ENCODE assay signal across 14 cellular contexts in the genomic region with DNA sequence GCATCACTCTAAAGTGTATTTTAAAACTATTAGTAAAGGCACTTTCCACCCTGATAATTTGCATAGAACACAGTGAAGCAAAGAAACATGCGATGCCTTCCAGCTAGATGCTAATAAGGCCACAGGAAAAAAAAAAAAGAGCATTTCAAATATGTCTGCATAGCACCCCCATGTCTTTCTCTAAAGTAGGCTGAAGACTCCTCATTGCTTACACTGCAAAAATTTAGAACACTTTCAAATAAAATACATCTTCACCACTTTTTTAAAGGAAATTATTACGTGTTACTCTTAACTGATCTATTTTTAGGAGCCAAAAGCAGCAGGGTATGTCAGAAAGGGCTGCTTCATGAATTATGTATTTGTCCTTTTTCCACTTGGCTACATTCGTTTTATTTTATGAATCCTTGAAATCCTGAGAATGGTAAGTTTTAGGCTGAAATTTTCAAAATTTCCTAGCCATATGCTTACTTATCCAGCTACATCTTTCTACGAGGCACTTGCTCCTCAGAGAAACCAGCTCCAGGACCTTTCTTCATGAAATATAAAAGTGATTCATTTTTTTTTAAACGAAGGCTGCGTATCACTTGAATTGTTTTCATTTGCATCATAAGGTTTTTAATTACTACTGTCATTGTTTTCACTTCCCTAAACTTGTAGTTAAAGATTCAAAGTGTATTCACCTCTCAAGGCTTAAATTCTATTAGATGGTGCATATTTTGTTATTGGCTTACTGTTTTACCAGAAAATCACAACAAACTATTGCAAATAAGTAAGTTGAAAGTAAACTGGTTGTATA.
DNase-seq lines count a peak whose midpoint lies in the region; ATAC-seq and TF ChIP-seq lines count a peak whose summit lies in the region.
"Had no signal": no experiment of that assay in that cellular context is flagged by ENCODE, and none has a peak within 500 bp of the region (broad histone marks: within the 10 kb centered on the region; RNA-seq: fewer than 3 reads in every experiment).

No MANE protein-coding gene starts in this region.

- H3K36me3 ChIP-seq in effector memory CD4-positive, alpha-beta T cell (ENCODE audit: control insufficient read depth, insufficient read depth, low read length) = no peaks in the 10 kb centered on the region
- H3K36me3 ChIP-seq: ovary, upper lobe of right lung had no signal

- no peaks in the 10 kb centered on the region for H3K9me3 ChIP-seq in CD4-positive, alpha-beta T cell (ENCODE audit: control insufficient read depth, low read length)
- H3K9me3 ChIP-seq in effector memory CD4-positive, alpha-beta T cell (ENCODE audit: control insufficient read depth, low read length) = no peaks in the 10 kb centered on the region
- H3K9me3 ChIP-seq: ovary, upper lobe of right lung had no signal

- H3K4me1 ChIP-seq in effector memory CD4-positive, alpha-beta T cell (ENCODE audit: control insufficient read depth, insufficient read depth, low read length, poor library complexity, severe bottlenecking) = no peaks in the 10 kb centered on the region
- H3K4me1 ChIP-seq: upper lobe of right lung had no signal

- no peaks in the 10 kb centered on the region for H3K27me3 Mint-ChIP-seq in CD4-positive, alpha-beta T cell
- peaks cover 17% of the 10 kb centered on the region for H3K27me3 Mint-ChIP-seq in activated CD8-positive, alpha-beta memory T cell treated with anti-CD3 and anti-CD28 coated beads, Interleukin-2, amount 10 ng/mL, durations not matched to agents 7 days and 5 days

- TF ChIP-seq CTCF in CD4-positive, alpha-beta T cell (IDR thresholded peaks at IDR 0.05) = no peak

- no peak overlapping the region for H3K27ac Mint-ChIP-seq in CD4-positive, alpha-beta T cell
- no peak overlapping the region for H3K27ac Mint-ChIP-seq in activated CD8-positive, alpha-beta memory T cell treated with anti-CD3 and anti-CD28 coated beads, Interleukin-2, amount 10 ng/mL, durations not matched to agents 7 days and 5 days
- H3K27ac Mint-ChIP-seq: CD8-positive, alpha-beta memory T cell had no signal

- H3K27me3 ChIP-seq in CD4-positive, alpha-beta T cell (ENCODE audit: control insufficient read depth, insufficient read depth, low read length) = no peaks in the 10 kb centered on the region
- H3K27me3 ChIP-seq in effector memory CD4-positive, alpha-beta T cell (replicated peaks; ENCODE audit: control insufficient read depth, insufficient read depth, low read length, poor library complexity, severe bottlenecking) = no peaks in the 10 kb centered on the region
- H3K27me3 ChIP-seq: ovary, upper lobe of right lung had no signal

- DNase-seq in cerebellar cortex (ENCODE audit: low spot score) = peak; percentile 31
- no peak for DNase-seq in CD4-positive, alpha-beta T cell
- no peak for DNase-seq in stimulated activated CD4-positive, alpha-beta T cell treated with anti-CD3 and anti-CD28 coated beads, Interleukin-4, amount 100 ng/mL, for 24 hours
- no peak for DNase-seq in activated CD8-positive, alpha-beta memory T cell treated with anti-CD3 and anti-CD28 coated beads, Interleukin-2, amount 10 ng/mL, durations not matched to agents 7 days and 5 days
- DNase-seq in effector memory CD4-positive, alpha-beta T cell = no peak
- DNase-seq: CD8-positive, alpha-beta memory T cell; IMR-90; left cardiac atrium; ovary; T-helper 2 cell; upper lobe of right lung had no signal

- intact Hi-C loops in CD4-positive, alpha-beta T cell (cut with DNase I, micrococcal nuclease) = no loop called here

- no peaks in the 10 kb centered on the region for H3K9me3 Mint-ChIP-seq in CD4-positive, alpha-beta T cell
- no peaks in the 10 kb centered on the region for H3K9me3 Mint-ChIP-seq in activated CD8-positive, alpha-beta memory T cell treated with anti-CD3 and anti-CD28 coated beads, Interleukin-2, amount 10 ng/mL, durations not matched to agents 7 days and 5 days (ENCODE audit: low read depth)
- H3K9me3 Mint-ChIP-seq: CD8-positive, alpha-beta memory T cell had no signal

- CTCF ChIA-PET in CD4-positive, alpha-beta T cell (lab: Charles Lee) = no interaction called here
- CTCF ChIA-PET in activated CD8-positive, alpha-beta memory T cell treated with anti-CD3 and anti-CD28 coated beads, Interleukin-2, amount 10 ng/mL, durations not matched to agents 7 days and 5 days (lab: Charles Lee) = no interaction called here

- H3K4me3 Mint-ChIP-seq in CD4-positive, alpha-beta T cell = no peak overlapping the region
- H3K4me3 Mint-ChIP-seq in activated CD8-positive, alpha-beta memory T cell treated with anti-CD3 and anti-CD28 coated beads, Interleukin-2, amount 10 ng/mL, durations not matched to agents 7 days and 5 days = no peak overlapping the region
- H3K4me3 Mint-ChIP-seq: CD8-positive, alpha-beta memory T cell had no signal

- no peak overlapping the region for H3K4me3 ChIP-seq in effector memory CD4-positive, alpha-beta T cell (ENCODE audit: insufficient read depth, low read depth, low read length, poor library complexity, severe bottlenecking)
- H3K4me3 ChIP-seq: ovary, upper lobe of right lung had no signal

- H3K36me3 Mint-ChIP-seq in CD4-positive, alpha-beta T cell (ENCODE audit: low read depth) = no peaks in the 10 kb centered on the region
- peaks cover 4% of the 10 kb centered on the region for H3K36me3 Mint-ChIP-seq in activated CD8-positive, alpha-beta memory T cell treated with anti-CD3 and anti-CD28 coated beads, Interleukin-2, amount 10 ng/mL, durations not matched to agents 7 days and 5 days
- H3K36me3 Mint-ChIP-seq: CD8-positive, alpha-beta memory T cell had no signal

- peak; percentile 60 for ATAC-seq in GM18508 (IDR thresholded peaks at IDR 0.05; ENCODE audit: insufficient read depth, unreplicated experiment)
- ATAC-seq in GM21526 (IDR thresholded peaks at IDR 0.05; ENCODE audit: low FRiP score, unreplicated experiment) = peak; percentile 68
- peak; percentile 82 for ATAC-seq in HG03175 (IDR thresholded peaks at IDR 0.05; ENCODE audit: unreplicated experiment)
- ATAC-seq in CD4-positive, alpha-beta T cell (ENCODE audit: poor library complexity) = no peak
- ATAC-seq in activated CD8-positive, alpha-beta memory T cell treated with anti-CD3 and anti-CD28 coated beads, Interleukin-2, amount 10 ng/mL, durations not matched to agents 7 days and 5 days = no peak
- ATAC-seq: left cardiac atrium, upper lobe of right lung had no signal

- H3K27ac ChIP-seq in CD4-positive, alpha-beta T cell (ENCODE audit: low read depth, low read length) = no peak overlapping the region
- H3K27ac ChIP-seq in effector memory CD4-positive, alpha-beta T cell (ENCODE audit: insufficient read depth, low read length, poor library complexity, severe bottlenecking) = no peak overlapping the region
- H3K27ac ChIP-seq: ovary, upper lobe of right lung had no signal

- H3K4me1 Mint-ChIP-seq in CD4-positive, alpha-beta T cell (ENCODE audit: low read depth) = no peaks in the 10 kb centered on the region
- no peaks in the 10 kb centered on the region for H3K4me1 Mint-ChIP-seq in activated CD8-positive, alpha-beta memory T cell treated with anti-CD3 and anti-CD28 coated beads, Interleukin-2, amount 10 ng/mL, durations not matched to agents 7 days and 5 days
- H3K4me1 Mint-ChIP-seq: CD8-positive, alpha-beta memory T cell had no signal

- POLR2A ChIA-PET in CD4-positive, alpha-beta T cell (lab: Charles Lee) = no interaction called here

Comparison
In these comparisons a context has a peak if more than half of its experiments do, and no peak if none do; other contexts are left out.
1. ATAC-seq: peak in GM18508 (single experiment), GM21526 (single experiment) and HG03175 (single experiment); none in CD4-positive, alpha-beta T cell (single experiment) and activated CD8-positive, alpha-beta memory T cell treated with anti-CD3 and anti-CD28 coated beads, Interleukin-2, amount 10 ng/mL, durations not matched to agents 7 days and 5 days (single experiment).